Comparison of ENCODE assay signal across 8 cellular contexts in the genomic region with DNA sequence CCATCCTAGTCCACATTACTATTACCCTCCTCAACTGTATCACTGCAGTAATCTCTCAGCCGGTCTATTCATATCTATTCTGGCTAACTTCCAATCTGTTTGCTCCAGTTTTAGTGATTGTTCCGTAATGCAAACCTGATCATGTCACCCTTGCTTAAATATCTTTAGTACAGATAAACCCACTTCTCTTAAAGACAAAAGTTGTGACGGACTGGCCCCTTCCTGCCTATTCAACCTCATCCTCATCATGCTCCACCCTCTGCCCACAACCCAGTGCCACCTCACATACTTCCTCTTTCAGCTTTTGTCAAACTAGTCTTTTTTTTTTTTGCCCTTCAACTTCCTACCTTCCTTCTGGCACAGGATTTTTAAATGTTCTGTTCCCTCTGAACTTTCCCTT. TPM values are rescaled to one million over a fixed set of nuclear protein-coding genes. Genes with fewer than 3 reads are reported as not detected.
A peak's percentile ranks its signal among the peaks of the same experiment; 100 is the strongest.
DNase-seq lines count a peak whose midpoint lies in the region; ATAC-seq and TF ChIP-seq lines count a peak whose summit lies in the region.

No MANE protein-coding gene starts in this region.

- H3K4me2 ChIP-seq in Loucy (ENCODE audit: low read depth, low read length, poor library complexity, severe bottlenecking) = peak overlapping the region; percentile 82
- H3K4me2 ChIP-seq in neuronal stem cell (ENCODE audit: insufficient read depth, low read length, poor library complexity, severe bottlenecking) = no peak overlapping the region

- in situ Hi-C loops in GM13977 (cut with MboI; ENCODE audit: low pct_unique_long_range_greater_than_20kb, low sequenced_read_pairs, unreplicated experiment) = no loop called here

- H3K27ac ChIP-seq in mucosa of rectum (ENCODE audit: low read depth in 2 of 2, low read length in 2 of 2) (peak overlapping the region; percentile 16 to 53), neuronal stem cell (replicated peaks; ENCODE audit: low read length) (no peak overlapping the region)

- no CpG with 5 or more reads among the region's 3 CpGs for WGBS in neuronal stem cell (ENCODE audit: extremely low coverage in 2 of 2, insufficient read length in 2 of 2, insufficient replicate concordance in 1 of 2), 2 donors

- no peak overlapping the region for H2BK15ac ChIP-seq in neuronal stem cell (ENCODE audit: low read length)

- H3K9me3 ChIP-seq in Loucy (ENCODE audit: insufficient read depth, low read depth, low read length) (no peaks in the 10 kb centered on the region), mucosa of rectum (ENCODE audit: control insufficient read depth in 2 of 2, low read length in 2 of 2) (no peaks in the 10 kb centered on the region), neuronal stem cell (replicated peaks in 1 of 2; ENCODE audit: control insufficient read depth in 2 of 2, insufficient read depth in 1 of 2, low read depth in 1 of 2, low read length in 2 of 2) (no peaks in the 10 kb centered on the region)

- no peak overlapping the region for H3K14ac ChIP-seq in neuronal stem cell (ENCODE audit: low read length)

- peaks cover 33% of the 10 kb centered on the region for H3K4me1 ChIP-seq in Loucy (ENCODE audit: insufficient read depth, low read length, poor library complexity, severe bottlenecking)
- H3K4me1 ChIP-seq in mucosa of rectum (ENCODE audit: control insufficient read depth in 2 of 2, insufficient read depth in 2 of 2, low read length in 2 of 2) = peaks cover 0 to 3% of the 10 kb centered on the region in 2 donors
- no peaks in the 10 kb centered on the region for H3K4me1 ChIP-seq in neuronal stem cell (ENCODE audit: control insufficient read depth in 2 of 2, insufficient read depth in 1 of 2, low read depth in 1 of 2, low read length in 2 of 2)

- peaks cover 8% of the 10 kb centered on the region; the same call in 1 of the 2 replicates for H3F3A ChIP-seq in Loucy (ENCODE audit: low read depth)

- H3K79me2 ChIP-seq in Loucy (ENCODE audit: insufficient read depth, low read length) = no peaks in the 10 kb centered on the region

- H3K79me1 ChIP-seq in neuronal stem cell (ENCODE audit: low read depth, low read length) = no peaks in the 10 kb centered on the region

- TF ChIP-seq CTCF in Loucy (conservative IDR thresholded peaks at IDR 0.05; ENCODE audit: low read length) = no peak
- no peak for TF ChIP-seq CTCF in GM13977 (IDR thresholded peaks at IDR 0.05; ENCODE audit: extremely low read depth, insufficient read depth, missing control alignments)

- H3K18ac ChIP-seq in neuronal stem cell (ENCODE audit: low read length) = no peak overlapping the region

- H3K27me3 ChIP-seq in Loucy (ENCODE audit: insufficient read depth, low read length, poor library complexity, severe bottlenecking) (no peaks in the 10 kb centered on the region), mucosa of rectum (ENCODE audit: control insufficient read depth in 2 of 2, insufficient read depth in 2 of 2, low read length in 2 of 2) (no peaks in the 10 kb centered on the region), neuronal stem cell (ENCODE audit: control insufficient read depth in 3 of 3, insufficient read depth in 3 of 3, low read depth in 1 of 3, low read length in 3 of 3) (no peaks in the 10 kb centered on the region)

- no peak overlapping the region for H3K4ac ChIP-seq in neuronal stem cell (ENCODE audit: low read length)

- H3K9ac ChIP-seq in Loucy (ENCODE audit: low read depth, low read length, poor library complexity, severe bottlenecking) (peak overlapping the region; percentile 58), mucosa of rectum (ENCODE audit: low read depth in 1 of 2, low read length in 2 of 2) (no peak overlapping the region), neuronal stem cell (ENCODE audit: low read depth, low read length, poor library complexity) (no peak overlapping the region)

- no peak overlapping the region for H4K8ac ChIP-seq in neuronal stem cell (ENCODE audit: low read depth, low read length)

- no peak overlapping the region for H4K91ac ChIP-seq in neuronal stem cell (ENCODE audit: low read depth, low read length, poor library complexity)

- DNase-seq in Ammon's horn (ENCODE audit: low spot score) (peak; percentile 81), neuronal stem cell (ENCODE audit: low spot score) (no peak), GM13977 (ENCODE audit: low spot score) (no peak)
- peak; percentile 53 for DNase-seq in activated T-cell treated with anti-CD3 and anti-CD28 coated beads, Interleukin-2, amount 50 U/mL, for 1 hour

- H3K36me3 ChIP-seq in Loucy (ENCODE audit: insufficient read depth, low read length) (no peaks in the 10 kb centered on the region), mucosa of rectum (ENCODE audit: control insufficient read depth in 2 of 2, insufficient read depth in 2 of 2, low read length in 2 of 2) (peaks cover 16 to 22% of the 10 kb centered on the region in 2 donors), neuronal stem cell (replicated peaks in 1 of 2; ENCODE audit: control insufficient read depth in 2 of 2, insufficient read depth in 2 of 2, low read length in 2 of 2) (peaks cover 1 to 19% of the 10 kb centered on the region in 2 donors)

- H2BK5ac ChIP-seq in neuronal stem cell (ENCODE audit: low read length) = no peak overlapping the region

- H2BK120ac ChIP-seq in neuronal stem cell (ENCODE audit: low read depth, low read length) = no peak overlapping the region

- peak overlapping the region; percentile 63 for H3K4me3 ChIP-seq in Loucy (ENCODE audit: low read length, poor library complexity, severe bottlenecking)
- H3K4me3 ChIP-seq in mucosa of rectum (ENCODE audit: low read length in 2 of 2) = no peak overlapping the region
- no peak overlapping the region for H3K4me3 ChIP-seq in neuronal stem cell (ENCODE audit: low read length in 2 of 2)

- H3K9me2 ChIP-seq in Loucy (replicated peaks; ENCODE audit: low read depth, low read length) = no peaks in the 10 kb centered on the region

- H2AFZ ChIP-seq in Loucy (ENCODE audit: low read length) (peak overlapping the region; percentile 78), neuronal stem cell (ENCODE audit: low read length) (no peak overlapping the region)

- H4K20me1 ChIP-seq in Loucy (ENCODE audit: insufficient read depth, low read length, poor library complexity, severe bottlenecking) = no peaks in the 10 kb centered on the region

- H2BK12ac ChIP-seq in neuronal stem cell (ENCODE audit: low read length) = no peak overlapping the region

- H2AK5ac ChIP-seq in neuronal stem cell (ENCODE audit: low read depth, low read length) = no peak overlapping the region

- no peak overlapping the region for H3K23ac ChIP-seq in neuronal stem cell (ENCODE audit: low read depth, low read length, poor library complexity)

- ATAC-seq in HG03442 (IDR thresholded peaks at IDR 0.05; ENCODE audit: unreplicated experiment) (no peak), HG02885 (IDR thresholded peaks at IDR 0.05; ENCODE audit: poor library complexity, unreplicated experiment) (no peak)

RNA-seq across cellular contexts. Expression of a gene that starts 2.8 kb away (rescaled TPM):
- polyA plus RNA-seq in neuronal stem cell (2013, experiment 1 of 2) = 0.74 TPM
- 1.00 TPM for polyA plus RNA-seq in neuronal stem cell (2013, experiment 2 of 2)

RNA-seq across cellular contexts. Expression of a gene that starts 21.7 kb away (rescaled TPM):
- 235 TPM for polyA plus RNA-seq in neuronal stem cell (2013, experiment 1 of 2)
- 233 TPM for polyA plus RNA-seq in neuronal stem cell (2013, experiment 2 of 2)

RNA-seq across cellular contexts. Expression of a gene that starts 22.0 kb away (rescaled TPM):
- 20.2 TPM for polyA plus RNA-seq in neuronal stem cell (2013, experiment 1 of 2)
- 20.5 TPM for polyA plus RNA-seq in neuronal stem cell (2013, experiment 2 of 2)

RNA-seq across cellular contexts. Expression of a gene that starts 32.4 kb away (rescaled TPM):
- polyA plus RNA-seq in neuronal stem cell (2013, experiment 1 of 2) = not detected
- not detected for polyA plus RNA-seq in neuronal stem cell (2013, experiment 2 of 2)

RNA-seq across cellular contexts. Expression of a gene that starts 32.4 kb away (rescaled TPM):
- polyA plus RNA-seq in neuronal stem cell (2013, experiment 1 of 2) = not detected
- not detected for polyA plus RNA-seq in neuronal stem cell (2013, experiment 2 of 2)

Comparison
In these comparisons a context has a peak if more than half of its experiments do, and no peak if none do; other contexts are left out.
1. DNase-seq: peak in Ammon's horn (single experiment) and activated T-cell treated with anti-CD3 and anti-CD28 coated beads, Interleukin-2, amount 50 U/mL, for 1 hour (single experiment); none in neuronal stem cell (single experiment) and GM13977 (single experiment).